28 cellular contexts compared by ENCODE assay signal in genomic region chr4:122524176-122524575, GRCh38.
"Had no signal": no experiment of that assay in that cellular context is flagged by ENCODE, and none has a peak within 500 bp of the region (broad histone marks: within the 10 kb centered on the region; RNA-seq: fewer than 3 reads in every experiment).

No MANE protein-coding gene starts in this region.

- ATAC-seq: effector memory CD8-positive, alpha-beta T cell; esophagus mucosa; foreskin keratinocyte; gastrocnemius medialis; gastroesophageal sphincter; heart left ventricle; heart right ventricle had no signal

- H3K36me3 ChIP-seq: colonic mucosa, esophagus muscularis mucosa, esophagus squamous epithelium, gastrocnemius medialis, gastroesophageal sphincter, heart left ventricle, heart right ventricle had no signal

- DNase-seq: colonic mucosa; cortex of kidney; dermis blood vessel endothelial cell; dorsolateral prefrontal cortex; effector CD4-positive, alpha-beta T cell; effector CD8-positive, alpha-beta T cell; effector memory CD4-positive, alpha-beta T cell; effector memory CD8-positive, alpha-beta T cell; endodermal cell; erythroblast; esophagus squamous epithelium; foreskin fibroblast; foreskin keratinocyte; foreskin melanocyte; gastrocnemius medialis; glutamatergic neuron; head of caudate nucleus; heart left ventricle; heart right ventricle had no signal

- H3K9me3 ChIP-seq: colonic mucosa, gastrocnemius medialis had no signal

- H3K27me3 ChIP-seq: colonic mucosa, dorsolateral prefrontal cortex, esophagus muscularis mucosa, esophagus squamous epithelium, gastrocnemius medialis, gastroesophageal sphincter, heart left ventricle, heart right ventricle had no signal

- FAIRE-seq: colon, endometrium, endothelial cell of umbilical vein, frontal cortex had no signal

- H3K27ac ChIP-seq: colonic mucosa, coronary artery, dorsolateral prefrontal cortex, epithelial cell of prostate, esophagus muscularis mucosa, esophagus squamous epithelium, foreskin keratinocyte, gastrocnemius medialis, gastroesophageal sphincter, heart left ventricle, heart right ventricle had no signal

- H3K4me1 ChIP-seq: colonic mucosa, esophagus muscularis mucosa, esophagus squamous epithelium, foreskin keratinocyte, gastrocnemius medialis, gastroesophageal sphincter, heart left ventricle, heart right ventricle had no signal

- H3K4me3 ChIP-seq: colonic mucosa, coronary artery, dorsolateral prefrontal cortex, esophagus muscularis mucosa, esophagus squamous epithelium, gastrocnemius medialis, gastroesophageal sphincter, heart left ventricle, heart right ventricle had no signal
